1 cellular context compared by ENCODE assay signal in genomic region chr2:217709496-217710217, GRCh38.
TF ChIP-seq lines count a peak whose summit lies in the region.

No MANE protein-coding gene starts in this region.

TF ChIP-seq in IMR-90, 13 proteins besides CTCF, POLR2A, EP300 and RAD21:
- TF ChIP-seq SMC3 (IDR thresholded peaks at IDR 0.05; ENCODE audit: low read depth, low read length) (no peak), BHLHE40 (IDR thresholded peaks at IDR 0.05; ENCODE audit: low read depth, low read length) (no peak), CEBPB (IDR thresholded peaks at IDR 0.05; ENCODE audit: low read depth, low read length) (no peak), MAZ (IDR thresholded peaks at IDR 0.05; ENCODE audit: borderline replicate concordance, low read depth, low read length) (no peak), ELK1 (IDR thresholded peaks at IDR 0.05; ENCODE audit: borderline replicate concordance, low read depth, low read length) (no peak), RFX5 (IDR thresholded peaks at IDR 0.05; ENCODE audit: low read depth, low read length) (no peak), CHD1 (IDR thresholded peaks at IDR 0.05; ENCODE audit: low read depth, low read length) (no peak), RCOR1 (IDR thresholded peaks at IDR 0.05; ENCODE audit: insufficient replicate concordance, low read length) (no peak), MXI1 (IDR thresholded peaks at IDR 0.05; ENCODE audit: borderline replicate concordance, low read depth, low read length) (no peak), USF2 (IDR thresholded peaks at IDR 0.05; ENCODE audit: low read depth, low read length) (no peak), NFE2L2 (IDR thresholded peaks at IDR 0.05; ENCODE audit: low read depth, low read length) (no peak), MAFK (IDR thresholded peaks at IDR 0.05; ENCODE audit: low read depth, low read length) (no peak), FOS (IDR thresholded peaks at IDR 0.05; ENCODE audit: low read depth, low read length) (no peak)
TF ChIP-seq in IMR-90: peak in this region for 0.
